Comparison of ENCODE assay signal across 14 cellular contexts in genomic region chr22:19871023-19871844, GRCh38. TPM values are rescaled to one million over a fixed set of nuclear protein-coding genes. Genes with fewer than 3 reads are reported as not detected.
A peak's percentile ranks its signal among the peaks of the same experiment; 100 is the strongest.
DNase-seq lines count a peak whose midpoint lies in the region; ATAC-seq, FAIRE-seq and TF ChIP-seq lines count a peak whose summit lies in the region.
"Had no signal": no experiment of that assay in that cellular context is flagged by ENCODE, and none has a peak within 500 bp of the region (broad histone marks: within the 10 kb centered on the region; RNA-seq: fewer than 3 reads in every experiment).

No MANE protein-coding gene starts in this region.

- no peak overlapping the region for H2AFZ ChIP-seq in PC-3 (ENCODE audit: low read length)
- H2AFZ ChIP-seq: GM23248 had no signal

- peaks cover 6% of the 10 kb centered on the region; the same call in 1 of the 2 replicates for H3K36me3 ChIP-seq in RWPE2 (ENCODE audit: low read depth)
- no peaks in the 10 kb centered on the region for H3K36me3 ChIP-seq in kidney (ENCODE audit: control insufficient read depth in 1 of 2, insufficient read depth in 2 of 2, low read length in 2 of 2)
- no peaks in the 10 kb centered on the region for H3K36me3 ChIP-seq in PC-3 (ENCODE audit: low read depth, low read length)

- H3K4me2 ChIP-seq in PC-3 (ENCODE audit: low read length), result no peak overlapping the region

- peaks cover 22% of the 10 kb centered on the region for H3K4me1 ChIP-seq in RWPE2 (ENCODE audit: insufficient read depth, poor library complexity, severe bottlenecking)
- H3K4me1 ChIP-seq in kidney (ENCODE audit: control insufficient read depth in 1 of 2, insufficient read depth in 1 of 2, low read depth in 1 of 2, low read length in 2 of 2), result no peaks in the 10 kb centered on the region
- no peaks in the 10 kb centered on the region for H3K4me1 ChIP-seq in PC-3 (ENCODE audit: insufficient read depth, low read length)
- H3K4me1 ChIP-seq: Caco-2, gastroesophageal sphincter had no signal

- no peak for ATAC-seq in RWPE2 (ENCODE audit: low read depth)
- no peak for ATAC-seq in PC-3
- ATAC-seq: gastroesophageal sphincter; stimulated activated effector memory CD8-positive, alpha-beta T cell treated with anti-CD3 and anti-CD28 coated beads, Interleukin-12 subunit alpha, Interleukin-12 subunit beta, amount 100 ng/mL, for 72 hours had no signal

- H3F3A ChIP-seq in PC-3 (ENCODE audit: low read length, unreplicated experiment), result no peaks in the 10 kb centered on the region

- TF ChIP-seq CTCF in RWPE2 (IDR thresholded peaks at IDR 0.05; ENCODE audit: poor library complexity, severe bottlenecking), result no peak
- no peak for TF ChIP-seq CTCF in kidney (IDR thresholded peaks at IDR 0.05; ENCODE audit: borderline replicate concordance, extremely low read depth, insufficient read depth)
- TF ChIP-seq CTCF in PC-3 (conservative IDR thresholded peaks at IDR 0.05; ENCODE audit: low read depth, low read length), result no peak

- H3K9ac ChIP-seq in kidney (ENCODE audit: low read length in 2 of 2) (no peak overlapping the region), PC-3 (ENCODE audit: low read length) (no peak overlapping the region)
- H3K9ac ChIP-seq: GM23248 had no signal

- H3K79me2 ChIP-seq in PC-3 (ENCODE audit: low read length), result no peaks in the 10 kb centered on the region

- H3K9me3 ChIP-seq in RWPE2 (ENCODE audit: severe bottlenecking) (peaks cover 4% of the 10 kb centered on the region), kidney (ENCODE audit: control insufficient read depth in 1 of 2, low read length in 2 of 2) (no peaks in the 10 kb centered on the region), PC-3 (ENCODE audit: low read length) (no peaks in the 10 kb centered on the region)
- H3K9me3 ChIP-seq: Caco-2, gastroesophageal sphincter had no signal

- no peak overlapping the region for H3K27ac ChIP-seq in RWPE2 (ENCODE audit: poor library complexity, severe bottlenecking)
- H3K27ac ChIP-seq in kidney (ENCODE audit: low read depth in 2 of 2, low read length in 2 of 2), result no peak overlapping the region
- no peak overlapping the region for H3K27ac ChIP-seq in PC-3 (ENCODE audit: low read length)
- H3K27ac ChIP-seq: gastroesophageal sphincter, GM23248 had no signal

- H3K4me3 ChIP-seq in RWPE2 (ENCODE audit: severe bottlenecking) (no peak overlapping the region), kidney (ENCODE audit: low read length in 2 of 2) (no peak overlapping the region), PC-3 (ENCODE audit: low read length) (no peak overlapping the region)
- H3K4me3 ChIP-seq: gastroesophageal sphincter, GM23248 had no signal

- intact Hi-C loops in kidney (cut with DNase I) (no loop called here), PC-3 (cut with micrococcal nuclease) (no loop called here)

- CTCF ChIA-PET in PC-3 (lab: Charles Lee), result no interaction called here

- POLR2A ChIA-PET in PC-3 (lab: Charles Lee; ENCODE audit: unreplicated experiment), result no interaction called here

- no peaks in the 10 kb centered on the region for H3K9me2 ChIP-seq in PC-3 (replicated peaks; ENCODE audit: low read length)

- H3K27me3 ChIP-seq in RWPE2 (ENCODE audit: insufficient read depth, poor library complexity, severe bottlenecking), result no peaks in the 10 kb centered on the region
- no peaks in the 10 kb centered on the region for H3K27me3 ChIP-seq in PC-3 (ENCODE audit: low read length)
- H3K27me3 ChIP-seq: gastroesophageal sphincter had no signal

- DNase-seq in activated effector memory CD4-positive, alpha-beta T cell treated with anti-CD3 and anti-CD28 coated beads, Interleukin-2, amount 50 U/mL, for 16 hours, result peak; percentile 44
- no peak for DNase-seq in activated effector memory CD4-positive, alpha-beta T cell treated with Interleukin-2 at 50 U/mL for 16 hours
- DNase-seq in RWPE2 (ENCODE audit: low spot score), result peak; percentile 51
- peak; percentile 64 for DNase-seq in kidney
- DNase-seq in stimulated activated CD8-positive, alpha-beta memory T cell treated with anti-CD3 and anti-CD28 coated beads, Interleukin-4, amount 100 ng/mL, for 48 hours, result peak; percentile 15
- no peak for DNase-seq in PC-3
- DNase-seq in NCI-H345 treated with DMSO at 0.1 percent for 48 hours (lab: John Stamatoyannopoulos, UW; ENCODE audit: unreplicated experiment), result no peak
- DNase-seq in NCI-H1436 treated with DMSO at 0.1 percent for 48 hours (lab: John Stamatoyannopoulos, UW), result no peak
- DNase-seq: Caco-2, cerebellar nuclear complex, GM23248 had no signal

- FAIRE-seq in kidney (lab: Jason Lieb, UNC), result no peak
- FAIRE-seq: islet of Langerhans had no signal

- no peaks in the 10 kb centered on the region for H4K20me1 ChIP-seq in PC-3 (ENCODE audit: low read length)

- BruUV-seq in PC-3 (replicated peaks; lab: Mats Ljungman, UMichigan), result no TSS peak

RNA-seq across cellular contexts. Expression of gene GNB1L, which starts 16.6 kb away (rescaled TPM):
- total RNA-seq in kidney (4.4 TPM), PC-3 (2014; rRNA removed) (27.0 and 28.8 TPM in 2 replicates)
- 4.0 TPM for polyA plus RNA-seq in kidney (ENCODE audit: insufficient read depth, low read depth, low replicate concordance)

RNA-seq across cellular contexts. Expression of gene RTL10, which starts 16.6 kb away (rescaled TPM):
- total RNA-seq in kidney, result 16.7 TPM
- polyA plus RNA-seq in kidney (ENCODE audit: insufficient read depth, low read depth, low replicate concordance), result 8.8 TPM
- 7.8 and 12.2 TPM in 2 replicates for total RNA-seq in PC-3 (2014; rRNA removed)

Comparison
In these comparisons a context has a peak if more than half of its experiments do, and no peak if none do; other contexts are left out.
1. DNase-seq: peak in activated effector memory CD4-positive, alpha-beta T cell treated with anti-CD3 and anti-CD28 coated beads, Interleukin-2, amount 50 U/mL, for 16 hours (single experiment), RWPE2 (single experiment), kidney (single experiment) and stimulated activated CD8-positive, alpha-beta memory T cell treated with anti-CD3 and anti-CD28 coated beads, Interleukin-4, amount 100 ng/mL, for 48 hours (single experiment); none in activated effector memory CD4-positive, alpha-beta T cell treated with Interleukin-2 at 50 U/mL for 16 hours (single experiment), PC-3 (single experiment), NCI-H345 treated with DMSO at 0.1 percent for 48 hours (single experiment) and NCI-H1436 treated with DMSO at 0.1 percent for 48 hours (single experiment).